ENCODE assay signal across 10 cellular contexts in genomic region chr1:91523462-91523861, GRCh38. TPM values are rescaled to one million over a fixed set of nuclear protein-coding genes. Genes with fewer than 3 reads are reported as not detected.
DNase-seq lines count a peak whose midpoint lies in the region; ATAC-seq and TF ChIP-seq lines count a peak whose summit lies in the region.
"Had no signal": no experiment of that assay in that cellular context is flagged by ENCODE, and none has a peak within 500 bp of the region (broad histone marks: within the 10 kb centered on the region; RNA-seq: fewer than 3 reads in every experiment).

No MANE protein-coding gene starts in this region.

- no peaks in the 10 kb centered on the region for H3K9me3 ChIP-seq in mucosa of descending colon

- intact Hi-C loops in mucosa of descending colon (cut with DNase I, micrococcal nuclease): no loop called here

- no peaks in the 10 kb centered on the region for H3K4me1 ChIP-seq in mucosa of descending colon (ENCODE audit: low read depth)
- H3K4me1 ChIP-seq: parathyroid adenoma had no signal

- no peak for TF ChIP-seq CTCF in mucosa of descending colon (IDR thresholded peaks at IDR 0.05)
- TF ChIP-seq CTCF in omental fat pad (IDR thresholded peaks at IDR 0.05): no peak

- DNase-seq in mucosa of descending colon (peak in 1 of 3 donors; percentile 28), COR-L47 (lab: John Stamatoyannopoulos, UW) (no peak), omental fat pad (ENCODE audit: low spot score) (no peak), NCI-H446 treated with DMSO at 0.1 percent for 48 hours (lab: John Stamatoyannopoulos, UW) (no peak), cortex of kidney (lab: John Stamatoyannopoulos, UW) (no peak)
- DNase-seq: NCI-H2081 had no signal

- no peaks in the 10 kb centered on the region for H3K36me3 ChIP-seq in mucosa of descending colon (ENCODE audit: low read depth)

- no peak overlapping the region for H3K4me3 ChIP-seq in mucosa of descending colon

- ATAC-seq in GM18867 (IDR thresholded peaks at IDR 0.05; ENCODE audit: unreplicated experiment) (peak; percentile 100), GM21619 (IDR thresholded peaks at IDR 0.05; ENCODE audit: unreplicated experiment) (peak; percentile 99), HG03520 (IDR thresholded peaks at IDR 0.05; ENCODE audit: unreplicated experiment) (peak; percentile 95), mucosa of descending colon (peak; percentile 68), omental fat pad (ENCODE audit: low FRiP score) (no peak)

RNA-seq across cellular contexts. Expression of gene CDC7, which starts 22.8 kb away (rescaled TPM):
- total RNA-seq in mucosa of descending colon: 1 to 10 TPM; 3.6 to 5.0 (median 3.9) TPM
- total RNA-seq in omental fat pad: 1 to 10 TPM; 1.4 to 4.1 (median 2.4) TPM
